24 cellular contexts compared by ENCODE assay signal in the genomic region with DNA sequence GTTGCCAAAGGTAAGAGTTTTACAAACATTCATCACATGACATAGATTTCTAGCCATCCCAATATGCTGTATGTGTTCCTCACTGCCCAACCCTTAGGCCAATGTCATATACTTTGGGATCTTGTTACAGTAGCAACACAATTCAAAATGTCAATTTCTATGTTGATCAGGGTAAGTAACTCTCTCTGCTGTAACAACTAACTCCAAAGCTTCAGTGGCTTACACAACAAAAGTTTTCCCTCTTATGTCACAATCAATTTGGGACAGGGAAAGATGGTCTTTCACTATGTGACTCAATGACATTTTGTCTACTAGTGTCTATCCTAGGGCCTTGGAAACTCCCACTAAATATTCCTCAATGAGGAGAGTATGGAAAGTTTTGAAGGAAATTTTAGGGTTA.
DNase-seq lines count a peak whose midpoint lies in the region; ATAC-seq, FAIRE-seq and TF ChIP-seq lines count a peak whose summit lies in the region.
"Had no signal": no experiment of that assay in that cellular context is flagged by ENCODE, and none has a peak within 500 bp of the region (broad histone marks: within the 10 kb centered on the region; RNA-seq: fewer than 3 reads in every experiment).

No MANE protein-coding gene starts in this region.

- intact Hi-C loops in Panc1 (cut with micrococcal nuclease; ENCODE audit: unreplicated experiment) = no loop called here

- no peak for TF ChIP-seq POLR2A in GM12892 (IDR thresholded peaks at IDR 0.05; ENCODE audit: low read depth, low read length)

- H3K27ac ChIP-seq in Panc1 (ENCODE audit: low read length) = peak overlapping the region; percentile 6; the same call in 1 of the 2 replicates
- H3K27ac ChIP-seq: 22Rv1; A549; BLaER1 treated with 17β-estradiol and CSF1 and Interleukin-3, amounts not matched to agents 10 nM and 100 nM; C4-2B had no signal

- no peak overlapping the region for H3K4me3 Mint-ChIP-seq in activated T-cell treated with anti-CD3 and anti-CD28 coated beads, Interleukin-2, amount 50 U/mL, for 72 hours
- H3K4me3 Mint-ChIP-seq: B cell; CD4-positive, alpha-beta T cell; CD8-positive, alpha-beta T cell had no signal

- CTCF ChIA-PET in Panc1 (lab: Charles Lee) = interaction anchor here (0.6 kb wide), 1 partner anchor 208 kb away, joined by 5 read pairs; no protein-coding TSS in a partner anchor

- H3K27me3 Mint-ChIP-seq in activated T-cell treated with anti-CD3 and anti-CD28 coated beads, Interleukin-2, amount 50 U/mL, for 72 hours (ENCODE audit: low read depth) = no peaks in the 10 kb centered on the region
- H3K27me3 Mint-ChIP-seq: B cell; CD4-positive, alpha-beta T cell had no signal

- peak; percentile 73 for FAIRE-seq in GM12892 (lab: Jason Lieb, UNC)
- peak; percentile 62 for FAIRE-seq in bronchial epithelial cell (lab: Jason Lieb, UNC)
- FAIRE-seq: A549, GM12878 had no signal

- H3K9me3 Mint-ChIP-seq in activated T-cell treated with anti-CD3 and anti-CD28 coated beads, Interleukin-2, amount 50 U/mL, for 72 hours = peaks cover 0 to 2% of the 10 kb centered on the region in 2 donors

- H3K27ac Mint-ChIP-seq in activated T-cell treated with anti-CD3 and anti-CD28 coated beads, Interleukin-2, amount 50 U/mL, for 72 hours = peak overlapping the region; percentile 54
- H3K27ac Mint-ChIP-seq: B cell; CD4-positive, alpha-beta T cell; CD8-positive, alpha-beta T cell had no signal

- in situ Hi-C loops in Panc1 (cut with HindIII; ENCODE audit: low pct_unique_long_range_greater_than_20kb, low sequenced_read_pairs) = no loop called here

- H3K27me3 ChIP-seq in Panc1 (ENCODE audit: control insufficient read depth, insufficient read depth, low read length) = no peaks in the 10 kb centered on the region
- H3K27me3 ChIP-seq in bronchial epithelial cell (ENCODE audit: control insufficient read depth, insufficient read depth, low read length) = no peaks in the 10 kb centered on the region
- H3K27me3 ChIP-seq: BLaER1 treated with 17β-estradiol and CSF1 and Interleukin-3, amounts not matched to agents 10 nM and 100 nM had no signal

- H3K4me3 ChIP-seq in Panc1 (ENCODE audit: low read depth in 2 of 2, low read length in 2 of 2) (no peak overlapping the region), bronchial epithelial cell (ENCODE audit: low read depth, low read length) (no peak overlapping the region)
- H3K4me3 ChIP-seq: A549; BLaER1 treated with 17β-estradiol and CSF1 and Interleukin-3, amounts not matched to agents 10 nM and 100 nM; GM12878 had no signal

- no TSS peak for BruUV-seq in Panc1 (replicated peaks; lab: Mats Ljungman, UMichigan)

- TF ChIP-seq CTCF in Panc1 (IDR thresholded peaks at IDR 0.05) (no peak), bronchial epithelial cell (IDR thresholded peaks at IDR 0.05; ENCODE audit: insufficient read depth, low read length, severe bottlenecking) (no peak)

- no peak for ATAC-seq in activated T-cell treated with anti-CD3 and anti-CD28 coated beads, Interleukin-2, amount 50 U/mL, for 72 hours (replicated peaks in 1 of 2)
- ATAC-seq in Panc1 = no peak
- no peak for ATAC-seq in GM18517 (IDR thresholded peaks at IDR 0.05; ENCODE audit: unreplicated experiment)
- ATAC-seq: A549; CD8-positive, alpha-beta T cell; GM12878 had no signal

- H3K4me1 ChIP-seq in Panc1 (ENCODE audit: control insufficient read depth, insufficient read depth, low read length) = no peaks in the 10 kb centered on the region
- H3K4me1 ChIP-seq: A549; BLaER1 treated with 17β-estradiol and CSF1 and Interleukin-3, amounts not matched to agents 10 nM and 100 nM had no signal

- no peak for DNase-seq in activated T-cell treated with anti-CD3 and anti-CD28 coated beads, Interleukin-2, amount 50 U/mL, for 72 hours
- no peak for DNase-seq in activated T-cell treated with anti-CD3 and anti-CD28 coated beads, Interleukin-2, amount 50 U/mL, for 48 hours
- no peak for DNase-seq in GM12892 (ENCODE audit: insufficient read length)
- no peak for DNase-seq in Panc1 (ENCODE audit: low read depth, low spot score)
- no peak for DNase-seq in bronchial epithelial cell (ENCODE audit: low read depth)
- no peak for DNase-seq in superior temporal gyrus (ENCODE audit: extremely low spot score)
- DNase-seq: AML-193; CD4-positive, alpha-beta T cell; CD8-positive, alpha-beta T cell; COR-L47; DMS 273 treated with DMSO at 0.1 percent for 48 hours; DMS153; DMS53; DMS79; DND-41; EL; GDM1 had no signal

- no peaks in the 10 kb centered on the region for H3K36me3 ChIP-seq in Panc1 (ENCODE audit: control insufficient read depth, insufficient read depth, low read length)
- H3K36me3 ChIP-seq in bronchial epithelial cell (ENCODE audit: control insufficient read depth, insufficient read depth, low read length) = no peaks in the 10 kb centered on the region

- H3K36me3 Mint-ChIP-seq in activated T-cell treated with anti-CD3 and anti-CD28 coated beads, Interleukin-2, amount 50 U/mL, for 72 hours (ENCODE audit: insufficient read depth in 2 of 2) = peaks cover 0 to 2% of the 10 kb centered on the region in 2 donors
- H3K36me3 Mint-ChIP-seq: CD8-positive, alpha-beta T cell had no signal

- POLR2A ChIA-PET in Panc1 (lab: Charles Lee) = interaction anchor here (0.6 kb wide), 1 partner anchor 193 kb away, joined by 8 read pairs; no protein-coding TSS in a partner anchor

- no peaks in the 10 kb centered on the region; the same call in 1 of the 2 replicates for H3K9me3 ChIP-seq in Panc1 (ENCODE audit: control insufficient read depth, insufficient read depth, low read depth, low read length)
- H3K9me3 ChIP-seq: A549 had no signal

- no peaks in the 10 kb centered on the region for H3K4me1 Mint-ChIP-seq in activated T-cell treated with anti-CD3 and anti-CD28 coated beads, Interleukin-2, amount 50 U/mL, for 72 hours (ENCODE audit: low read depth)
- H3K4me1 Mint-ChIP-seq: B cell had no signal
